11 cellular contexts compared by ENCODE assay signal in the genomic region with DNA sequence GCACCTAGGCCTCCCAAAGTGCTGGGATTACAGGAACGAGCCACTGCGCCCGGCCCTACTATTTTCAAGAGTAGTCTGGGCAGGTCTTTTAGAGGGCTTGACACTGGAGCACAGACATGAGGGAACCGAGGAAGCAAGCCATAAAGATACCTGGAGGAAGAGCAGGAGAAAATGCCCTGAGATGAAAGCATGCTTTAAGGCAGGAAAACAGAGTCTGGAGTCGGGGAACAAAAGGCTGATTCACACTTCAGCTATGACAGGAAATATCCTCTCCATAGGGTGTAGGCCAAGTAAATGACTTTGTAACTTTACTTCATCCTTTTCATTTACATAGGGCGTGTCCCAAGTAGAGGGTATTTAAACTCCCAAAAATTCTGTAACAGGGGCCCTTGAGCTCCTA. TPM values are rescaled to one million over a fixed set of nuclear protein-coding genes. Genes with fewer than 3 reads are reported as not detected.
A peak's percentile ranks its signal among the peaks of the same experiment; 100 is the strongest.
DNase-seq lines count a peak whose midpoint lies in the region; ATAC-seq, FAIRE-seq and TF ChIP-seq lines count a peak whose summit lies in the region.
"Had no signal": no experiment of that assay in that cellular context is flagged by ENCODE, and none has a peak within 500 bp of the region (broad histone marks: within the 10 kb centered on the region; RNA-seq: fewer than 3 reads in every experiment).

No MANE protein-coding gene starts in this region.

- H3K27me3 Mint-ChIP-seq in astrocyte (ENCODE audit: low read depth, unreplicated experiment) = no peaks in the 10 kb centered on the region
- peaks cover 0 to 9% of the 10 kb centered on the region in 2 donors for H3K27me3 Mint-ChIP-seq in effector memory CD8-positive, alpha-beta T cell
- H3K27me3 Mint-ChIP-seq: activated naive CD8-positive, alpha-beta T cell had no signal

- no peaks in the 10 kb centered on the region for H3K9me3 Mint-ChIP-seq in astrocyte (ENCODE audit: unreplicated experiment)
- no peaks in the 10 kb centered on the region for H3K9me3 Mint-ChIP-seq in effector memory CD8-positive, alpha-beta T cell

- DNase-seq in A172 (ENCODE audit: low spot score) = peak; percentile 88
- peak; percentile 67 for DNase-seq in astrocyte (ENCODE audit: low read depth)
- peak; percentile 25 for DNase-seq in glomerular visceral epithelial cell (ENCODE audit: extremely low spot score)
- DNase-seq in HEK293T (ENCODE audit: extremely low spot score) = no peak
- DNase-seq in effector memory CD8-positive, alpha-beta T cell = no peak
- no peak for DNase-seq in neuronal stem cell (ENCODE audit: low spot score)
- DNase-seq: lower lobe of right lung had no signal

- peak overlapping the region; percentile 83 for H3K27ac Mint-ChIP-seq in astrocyte (ENCODE audit: unreplicated experiment)
- no peak overlapping the region for H3K27ac Mint-ChIP-seq in effector memory CD8-positive, alpha-beta T cell
- H3K27ac Mint-ChIP-seq: activated naive CD8-positive, alpha-beta T cell had no signal

- H4K8ac ChIP-seq in neuronal stem cell (ENCODE audit: low read depth, low read length) = no peak overlapping the region

- no peaks in the 10 kb centered on the region for H3K36me3 Mint-ChIP-seq in astrocyte (ENCODE audit: low read depth, unreplicated experiment)
- H3K36me3 Mint-ChIP-seq in effector memory CD8-positive, alpha-beta T cell (ENCODE audit: insufficient read depth) = peaks cover 14% of the 10 kb centered on the region
- H3K36me3 Mint-ChIP-seq: activated naive CD8-positive, alpha-beta T cell had no signal

- H3K9me3 ChIP-seq in HUES48 (ENCODE audit: control insufficient read depth, insufficient read depth, low read length) (no peaks in the 10 kb centered on the region), astrocyte (ENCODE audit: insufficient read depth, low read depth, low read length) (no peaks in the 10 kb centered on the region), neuronal stem cell (replicated peaks in 1 of 2; ENCODE audit: control insufficient read depth in 2 of 2, insufficient read depth in 1 of 2, low read depth in 1 of 2, low read length in 2 of 2) (no peaks in the 10 kb centered on the region)
- H3K9me3 ChIP-seq: lower lobe of right lung, vagina had no signal

- ATAC-seq in effector memory CD8-positive, alpha-beta T cell (replicated peaks) = no peak
- no peak for ATAC-seq in HG02588 (IDR thresholded peaks at IDR 0.05; ENCODE audit: unreplicated experiment)
- ATAC-seq: lower lobe of right lung had no signal

- H4K20me1 ChIP-seq in astrocyte (ENCODE audit: insufficient read depth, low read length) = peaks cover 3% of the 10 kb centered on the region

- H3K23ac ChIP-seq in neuronal stem cell (ENCODE audit: low read depth, low read length, poor library complexity) = no peak overlapping the region

- H2AFZ ChIP-seq in astrocyte (ENCODE audit: low read depth, low read length) (peak overlapping the region; percentile 6), neuronal stem cell (ENCODE audit: low read length) (no peak overlapping the region)

- H3K36me3 ChIP-seq in HUES48 (ENCODE audit: control insufficient read depth, insufficient read depth, low read length) (no peaks in the 10 kb centered on the region), astrocyte (ENCODE audit: insufficient read depth, low read length) (no peaks in the 10 kb centered on the region), neuronal stem cell (replicated peaks in 1 of 2; ENCODE audit: control insufficient read depth in 2 of 2, insufficient read depth in 2 of 2, low read length in 2 of 2) (no peaks in the 10 kb centered on the region)
- H3K36me3 ChIP-seq: lower lobe of right lung, vagina had no signal

- H2AK5ac ChIP-seq in neuronal stem cell (ENCODE audit: low read depth, low read length) = no peak overlapping the region

- peaks cover 7% of the 10 kb centered on the region for H3K79me2 ChIP-seq in astrocyte (ENCODE audit: insufficient read depth, low read length)

- no peak overlapping the region for H4K91ac ChIP-seq in neuronal stem cell (ENCODE audit: low read depth, low read length, poor library complexity)

- H3K4me1 ChIP-seq in HUES48 (ENCODE audit: control insufficient read depth, insufficient read depth, low read length) (peaks cover 10% of the 10 kb centered on the region), astrocyte (ENCODE audit: insufficient read depth, low read length) (peaks cover 11% of the 10 kb centered on the region), neuronal stem cell (ENCODE audit: control insufficient read depth in 2 of 2, insufficient read depth in 1 of 2, low read depth in 1 of 2, low read length in 2 of 2) (peaks cover 3 to 5% of the 10 kb centered on the region in 2 donors)

- H3K4me3 Mint-ChIP-seq in astrocyte (ENCODE audit: unreplicated experiment) = no peak overlapping the region
- H3K4me3 Mint-ChIP-seq in effector memory CD8-positive, alpha-beta T cell = no peak overlapping the region
- H3K4me3 Mint-ChIP-seq: activated naive CD8-positive, alpha-beta T cell had no signal

- H2BK15ac ChIP-seq in neuronal stem cell (ENCODE audit: low read length) = no peak overlapping the region

- H3K4me2 ChIP-seq in astrocyte (ENCODE audit: low read length) = peak overlapping the region; percentile 46
- H3K4me2 ChIP-seq in neuronal stem cell (ENCODE audit: insufficient read depth, low read length, poor library complexity, severe bottlenecking) = no peak overlapping the region

- WGBS in neuronal stem cell (ENCODE audit: extremely low coverage in 2 of 2, insufficient read length in 2 of 2, insufficient replicate concordance in 1 of 2), 2 donors = no CpG with 5 or more reads among the region's 6 CpGs

- peaks cover 2% of the 10 kb centered on the region for H3K4me1 Mint-ChIP-seq in astrocyte (ENCODE audit: low read depth, unreplicated experiment)
- peaks cover 8 to 13% of the 10 kb centered on the region in 2 donors for H3K4me1 Mint-ChIP-seq in effector memory CD8-positive, alpha-beta T cell (ENCODE audit: low read depth in 2 of 2)

- H3K27me3 ChIP-seq in HUES48 (ENCODE audit: control insufficient read depth, insufficient read depth, low read length) (no peaks in the 10 kb centered on the region), astrocyte (ENCODE audit: insufficient read depth, low read length) (no peaks in the 10 kb centered on the region), neuronal stem cell (ENCODE audit: control insufficient read depth in 3 of 3, insufficient read depth in 3 of 3, low read depth in 1 of 3, low read length in 3 of 3) (no peaks in the 10 kb centered on the region)
- H3K27me3 ChIP-seq: vagina had no signal

- CTCF ChIA-PET in HEK293T (lab: Yijun Ruan, JAX) = no interaction called here

- H2BK12ac ChIP-seq in neuronal stem cell (ENCODE audit: low read length) = no peak overlapping the region

- TF ChIP-seq CTCF in astrocyte (IDR thresholded peaks at IDR 0.05; ENCODE audit: insufficient read depth, low read depth, low read length) = no peak

- H3K4ac ChIP-seq in neuronal stem cell (ENCODE audit: low read length) = no peak overlapping the region

- H3K4me3 ChIP-seq in HUES48 (ENCODE audit: low read depth, low read length) = no peak overlapping the region
- no peak overlapping the region for H3K4me3 ChIP-seq in astrocyte (ENCODE audit: insufficient read depth, low read depth, low read length)
- H3K4me3 ChIP-seq in neuronal stem cell (ENCODE audit: low read length in 2 of 2) = no peak overlapping the region
- H3K4me3 ChIP-seq: lower lobe of right lung, vagina had no signal

- POLR2A ChIA-PET in HEK293T (lab: Yijun Ruan, JAX) = interaction anchor here (1.8 kb wide), 1 partner anchor 108 kb away, joined by 3 read pairs; no protein-coding TSS in a partner anchor

- H2BK120ac ChIP-seq in neuronal stem cell (ENCODE audit: low read depth, low read length) = no peak overlapping the region

- H3K18ac ChIP-seq in neuronal stem cell (ENCODE audit: low read length) = no peak overlapping the region

- H3K27ac ChIP-seq in HUES48 (ENCODE audit: low read depth, low read length) (peak overlapping the region; percentile 92), astrocyte (ENCODE audit: low read depth, low read length) (peak overlapping the region; percentile 41), neuronal stem cell (replicated peaks; ENCODE audit: low read length) (no peak overlapping the region)
- H3K27ac ChIP-seq: lower lobe of right lung, vagina had no signal

- no peak overlapping the region for H3K14ac ChIP-seq in neuronal stem cell (ENCODE audit: low read length)

- peak; percentile 73 for FAIRE-seq in astrocyte (lab: Jason Lieb, UNC)

- H3K9ac ChIP-seq in HUES48 (ENCODE audit: low read depth, low read length) = no peak overlapping the region
- H3K9ac ChIP-seq in astrocyte (ENCODE audit: low read length) = peak overlapping the region; percentile 34
- H3K9ac ChIP-seq in neuronal stem cell (ENCODE audit: low read depth, low read length, poor library complexity) = no peak overlapping the region

- no peaks in the 10 kb centered on the region for H3K79me1 ChIP-seq in neuronal stem cell (ENCODE audit: low read depth, low read length)

- no peak overlapping the region for H2BK5ac ChIP-seq in neuronal stem cell (ENCODE audit: low read length)

TF ChIP-seq in HEK293T, 16 proteins besides CTCF, POLR2A, EP300 and RAD21:
- TF ChIP-seq FOXA1 (IDR thresholded peaks at IDR 0.05) (no peak), CTBP1 (IDR thresholded peaks at IDR 0.05; ENCODE audit: borderline replicate concordance) (no peak), LEF1 (IDR thresholded peaks at IDR 0.05; ENCODE audit: borderline replicate concordance) (no peak), TARDBP (IDR thresholded peaks at IDR 0.05) (no peak), SUZ12 (IDR thresholded peaks at IDR 0.05) (no peak), ELF4 (IDR thresholded peaks at IDR 0.05) (no peak), BHLHE40 (IDR thresholded peaks at IDR 0.05; ENCODE audit: borderline replicate concordance) (no peak)

RNA-seq across cellular contexts. Expression of a gene that starts 4.3 kb away (rescaled TPM):
- total RNA-seq in A172 (2014; rRNA removed; shearing (Covaris generic)) = 88.0 and 103 TPM in 2 replicates
- total RNA-seq in astrocyte = 94.3 and 107 TPM in 2 replicates
- polyA plus RNA-seq in neuronal stem cell (2013, experiment 1 of 2) = 30.6 TPM
- polyA plus RNA-seq in neuronal stem cell (2013, experiment 2 of 2) = 30.8 TPM

RNA-seq across cellular contexts. Expression of a gene that starts 50.5 kb away (rescaled TPM):
- 9.8 and 10.9 TPM in 2 replicates for total RNA-seq in A172 (2014; rRNA removed; shearing (Covaris generic))
- total RNA-seq in astrocyte = 23.3 and 25.2 TPM in 2 replicates
- 7.4 TPM for polyA plus RNA-seq in neuronal stem cell (2013, experiment 1 of 2)
- 7.4 TPM for polyA plus RNA-seq in neuronal stem cell (2013, experiment 2 of 2)

RNA-seq across cellular contexts. Expression of a gene that starts 56.2 kb away (rescaled TPM):
- total RNA-seq in A172 (2014; rRNA removed; shearing (Covaris generic)) = 139 and 149 TPM in 2 replicates
- total RNA-seq in astrocyte = 27.8 and 30.1 TPM in 2 replicates
- 77.0 TPM for polyA plus RNA-seq in neuronal stem cell (2013, experiment 1 of 2)
- polyA plus RNA-seq in neuronal stem cell (2013, experiment 2 of 2) = 79.1 TPM

Comparison
In these comparisons a context has a peak if more than half of its experiments do, and no peak if none do; other contexts are left out.
1. DNase-seq: peak in A172 (single experiment), astrocyte (single experiment) and glomerular visceral epithelial cell (single experiment); none in HEK293T (single experiment), effector memory CD8-positive, alpha-beta T cell (0 of 3) and neuronal stem cell (single experiment).